12 cellular contexts compared by ENCODE assay signal in genomic region chr14:92539419-92539818, GRCh38. TPM values are rescaled to one million over a fixed set of nuclear protein-coding genes. Genes with fewer than 3 reads are reported as not detected.
DNase-seq lines count a peak whose midpoint lies in the region; ATAC-seq and TF ChIP-seq lines count a peak whose summit lies in the region.
"Had no signal": no experiment of that assay in that cellular context is flagged by ENCODE, and none has a peak within 500 bp of the region (broad histone marks: within the 10 kb centered on the region; RNA-seq: fewer than 3 reads in every experiment).

No MANE protein-coding gene starts in this region.

- POLR2A ChIA-PET in A673 (lab: Charles Lee; ENCODE audit: low non-redundant PET): no interaction called here

- BruUV-seq in A673 (replicated peaks; lab: Mats Ljungman, UMichigan): no TSS peak

- no peaks in the 10 kb centered on the region for H3K9me3 Mint-ChIP-seq in osteocyte (ENCODE audit: unreplicated experiment)
- H3K9me3 Mint-ChIP-seq: IgD-negative memory B cell had no signal

- DNase-seq in heart left ventricle: no peak
- no peak for DNase-seq in cardiac septum (ENCODE audit: low spot score)
- DNase-seq in esophagus muscularis mucosa (ENCODE audit: extremely low spot score): no peak
- no peak for DNase-seq in osteocyte (ENCODE audit: extremely low spot score, unreplicated experiment)
- no peak for DNase-seq in uterus
- no peak for DNase-seq in D341Med (ENCODE audit: low spot score)
- no peak for DNase-seq in A673 (ENCODE audit: low spot score)
- DNase-seq: NCI-H2029, pancreas, T-helper 2 cell had no signal

- H3K36me3 ChIP-seq in heart left ventricle (no peaks in the 10 kb centered on the region), esophagus muscularis mucosa (no peaks in the 10 kb centered on the region), uterus (no peaks in the 10 kb centered on the region), A673 (ENCODE audit: insufficient read depth, low read length, poor library complexity, severe bottlenecking) (no peaks in the 10 kb centered on the region)
- H3K36me3 ChIP-seq: pancreas had no signal

- H3K27me3 ChIP-seq in heart left ventricle (no peaks in the 10 kb centered on the region), esophagus muscularis mucosa (no peaks in the 10 kb centered on the region), uterus (no peaks in the 10 kb centered on the region), A673 (replicated peaks; ENCODE audit: insufficient read depth, low read depth, low read length, poor library complexity) (no peaks in the 10 kb centered on the region)
- H3K27me3 ChIP-seq: pancreas had no signal

- no peaks in the 10 kb centered on the region for H3K27me3 Mint-ChIP-seq in osteocyte (ENCODE audit: unreplicated experiment)
- H3K27me3 Mint-ChIP-seq: IgD-negative memory B cell had no signal

- ATAC-seq in heart left ventricle (no peak), HG02588 (IDR thresholded peaks at IDR 0.05; ENCODE audit: unreplicated experiment) (no peak)

- TF ChIP-seq CTCF in heart left ventricle (IDR thresholded peaks at IDR 0.05) (no peak), esophagus muscularis mucosa (IDR thresholded peaks at IDR 0.05) (no peak), osteocyte (IDR thresholded peaks at IDR 0.05) (no peak), uterus (IDR thresholded peaks at IDR 0.05) (no peak), A673 (conservative IDR thresholded peaks at IDR 0.05; ENCODE audit: low read depth, low read length) (no peak)

- H3K27ac Mint-ChIP-seq in osteocyte (ENCODE audit: unreplicated experiment): peak overlapping the region; percentile 94

- TF ChIP-seq POLR2A in heart left ventricle (IDR thresholded peaks at IDR 0.05) (no peak), esophagus muscularis mucosa (IDR thresholded peaks at IDR 0.05; ENCODE audit: low read depth) (no peak), uterus (IDR thresholded peaks at IDR 0.05) (no peak)

- peaks cover 64% of the 10 kb centered on the region for H3K4me1 Mint-ChIP-seq in osteocyte (ENCODE audit: unreplicated experiment)

- H3K36me3 Mint-ChIP-seq in osteocyte (ENCODE audit: unreplicated experiment): no peaks in the 10 kb centered on the region
- H3K36me3 Mint-ChIP-seq: IgD-negative memory B cell had no signal

- peaks cover 10 to 53% (median 34%) of the 10 kb centered on the region in 12 donors for H3K4me1 ChIP-seq in heart left ventricle
- H3K4me1 ChIP-seq in esophagus muscularis mucosa: peaks cover 29 to 49% (median 34%) of the 10 kb centered on the region in 4 donors
- peaks cover 7 to 10% of the 10 kb centered on the region in 2 donors for H3K4me1 ChIP-seq in uterus
- H3K4me1 ChIP-seq in A673 (ENCODE audit: insufficient read depth, low read length, poor library complexity, severe bottlenecking): no peaks in the 10 kb centered on the region
- H3K4me1 ChIP-seq: pancreas had no signal

- peaks cover 0 to 6% (median 0%) of the 10 kb centered on the region in 12 donors for H3K9me3 ChIP-seq in heart left ventricle
- H3K9me3 ChIP-seq in esophagus muscularis mucosa: no peaks in the 10 kb centered on the region
- no peaks in the 10 kb centered on the region for H3K9me3 ChIP-seq in uterus
- H3K9me3 ChIP-seq in A673 (ENCODE audit: low read depth, low read length, poor library complexity, severe bottlenecking): no peaks in the 10 kb centered on the region
- H3K9me3 ChIP-seq: pancreas had no signal

- H3K4me3 ChIP-seq in heart left ventricle (peak overlapping the region in 1 of 12 donors; percentile 26), esophagus muscularis mucosa (no peak overlapping the region), uterus (no peak overlapping the region), A673 (ENCODE audit: low read depth, low read length, poor library complexity, severe bottlenecking) (no peak overlapping the region)
- H3K4me3 ChIP-seq: pancreas had no signal

- CTCF ChIA-PET in A673 (lab: Charles Lee): no interaction called here

- H3K27ac ChIP-seq in heart left ventricle: peak overlapping the region; percentile 67 to 96 (median 87)
- peak overlapping the region; percentile 64 to 83 (median 76) for H3K27ac ChIP-seq in esophagus muscularis mucosa (replicated peaks in 1 of 4)
- peak overlapping the region; percentile 73 to 82 for H3K27ac ChIP-seq in uterus
- H3K27ac ChIP-seq in A673 (ENCODE audit: low read depth, low read length, poor library complexity, severe bottlenecking): no peak overlapping the region

- no peak for TF ChIP-seq EP300 in esophagus muscularis mucosa (IDR thresholded peaks at IDR 0.05)

- no peak overlapping the region for H3K4me3 Mint-ChIP-seq in osteocyte (ENCODE audit: unreplicated experiment)

- 89 to 98% (median 94%) methylated on average over 3 of the region's 3 CpGs for WGBS in heart left ventricle, 4 donors
- 93% methylated on average over 3 of the region's 3 CpGs for WGBS in esophagus muscularis mucosa

- intact Hi-C loops in heart left ventricle (cut with DNase I): no loop called here
- intact Hi-C loops in cardiac septum (cut with DNase I): no loop called here
- intact Hi-C loops in esophagus muscularis mucosa (cut with DNase I): no loop called here
- intact Hi-C loops in uterus (cut with DNase I; ENCODE audit: low total_unique reads): no loop called here
- intact Hi-C loops in A673 (cut with micrococcal nuclease; ENCODE audit: unreplicated experiment): no loop called here

RNA-seq across cellular contexts. Expression of gene RIN3, which starts 25.8 kb away (rescaled TPM):
- total RNA-seq in heart left ventricle: 10 to 100 TPM in 8 of 9 donors, 1 to 10 TPM in 1; 9.7 to 37.0 (median 14.6) TPM
- 1 to 10 TPM; 8.6 to 8.7 TPM for polyA plus RNA-seq in heart left ventricle
- 12.1 TPM for total RNA-seq in cardiac septum
- total RNA-seq in esophagus muscularis mucosa: 10 to 100 TPM; 10.6 to 20.0 (median 13.1) TPM
- total RNA-seq in osteocyte: 26.7 and 31.3 TPM in 2 replicates
- 10 to 100 TPM in 2 of 4 donors, 1 to 10 TPM in 2; 6.2 to 29.8 (median 12.2) TPM for total RNA-seq in uterus
- 2.4 and 2.5 TPM in 2 replicates for total RNA-seq in A673 (2021)
